ENCODE assay signal across 23 cellular contexts in the genomic region with DNA sequence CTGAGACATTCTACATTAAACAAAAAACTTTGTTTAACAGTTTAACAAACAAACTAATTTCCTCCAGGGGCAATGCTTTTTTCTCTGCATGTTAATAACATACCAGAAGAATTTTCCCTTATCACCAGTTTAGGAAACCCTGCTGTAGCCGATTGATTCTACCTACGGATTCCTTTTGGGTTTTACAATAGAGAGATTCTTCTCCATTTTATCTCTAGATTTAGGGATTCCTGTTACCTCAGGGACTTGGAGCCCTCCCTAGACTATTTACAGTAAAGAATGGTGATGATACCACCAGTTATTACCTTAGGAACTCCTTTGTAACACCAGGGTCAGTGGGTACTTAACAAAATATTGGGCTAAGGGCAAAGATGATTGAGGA. TPM values are rescaled to one million over a fixed set of nuclear protein-coding genes. Genes with fewer than 3 reads are reported as not detected.
DNase-seq lines count a peak whose midpoint lies in the region; ATAC-seq, FAIRE-seq and TF ChIP-seq lines count a peak whose summit lies in the region.
"Had no signal": no experiment of that assay in that cellular context is flagged by ENCODE, and none has a peak within 500 bp of the region (broad histone marks: within the 10 kb centered on the region; RNA-seq: fewer than 3 reads in every experiment).

No MANE protein-coding gene starts in this region.

- ATAC-seq in GM19397 (IDR thresholded peaks at IDR 0.05; ENCODE audit: unreplicated experiment) (no peak), HG02759 (IDR thresholded peaks at IDR 0.05; ENCODE audit: unreplicated experiment) (no peak)
- ATAC-seq: PC-3 had no signal

- H3K4me2 ChIP-seq in KMS-11, result peak overlapping the region; percentile 6; the same call in 1 of the 2 replicates
- H3K4me2 ChIP-seq in H1 (ENCODE audit: insufficient read depth in 1 of 2, low read depth in 2 of 2, low read length in 2 of 2), result peak overlapping the region; percentile 40 to 48
- H3K4me2 ChIP-seq: BLaER1, SK-N-SH had no signal

- 12% methylated on average over 2 of the region's 2 CpGs; no CpG with 5 or more reads in 1 of the 2 experiments for WGBS in H1 (ENCODE audit: extremely low coverage in 1 of 2, insufficient coverage in 1 of 2, insufficient read length in 1 of 2, insufficient replicate concordance in 2 of 2, low coverage in 1 of 2, low lambda C conversion rate in 2 of 2, missing lambda C conversion rate in 1 of 2), 2 experiments
- no CpG with 5 or more reads among the region's 2 CpGs for WGBS in mesodermal cell (ENCODE audit: insufficient coverage in 2 of 2), 2 experiments

- CTCF ChIA-PET in H1 (lab: Charles Lee; ENCODE audit: partially characterized antibody), result interaction anchor here (1.1 kb wide), 1 partner anchor 47 kb away, joined by 3 read pairs; no protein-coding TSS in a partner anchor
- CTCF ChIA-PET in activated naive CD4-positive, alpha-beta T cell treated with anti-CD3 and anti-CD28 coated beads, Interleukin-2, amount 10 ng/mL, durations not matched to agents 7 days and 5 days (lab: Charles Lee), result no interaction called here

- TF ChIP-seq CTCF in KMS-11 (conservative IDR thresholded peaks at IDR 0.05; ENCODE audit: low read depth, low read length) (no peak), H1 (IDR thresholded peaks at IDR 0.05; ENCODE audit: control extremely low read depth in 1 of 3, insufficient read depth in 1 of 3, low read depth in 1 of 3, low read length in 3 of 3) (no peak)

- H2BK120ac ChIP-seq in H1 (replicated peaks; ENCODE audit: low read depth, low read length), result no peak overlapping the region

- POLR2A ChIA-PET in H1 (lab: Charles Lee; ENCODE audit: partially characterized antibody), result no interaction called here

- no peak overlapping the region for H4K5ac ChIP-seq in H1 (ENCODE audit: insufficient read length, low read depth, low read length)

- H3K23ac ChIP-seq in H1 (ENCODE audit: insufficient read length), result no peak overlapping the region

- H3K56ac ChIP-seq in H1 (replicated peaks; ENCODE audit: insufficient read length, low read depth, low read length), result no peak overlapping the region

- H2BK5ac ChIP-seq in H1 (ENCODE audit: low read depth, low read length), result peak overlapping the region; percentile 54; the same call in 1 of the 2 replicates

- TF ChIP-seq POLR2A in H1 (IDR thresholded peaks at IDR 0.05; ENCODE audit: control extremely low read depth in 1 of 2, low read depth in 2 of 2, low read length in 2 of 2), result no peak

- H4K91ac ChIP-seq in H1 (replicated peaks; ENCODE audit: insufficient read length, low read length), result no peak overlapping the region

- H2BK12ac ChIP-seq in H1 (ENCODE audit: low read depth, low read length), result no peak overlapping the region

- no peaks in the 10 kb centered on the region; the same call in 1 of the 2 replicates for H3K23me2 ChIP-seq in H1 (ENCODE audit: low read depth, low read length)

- H2BK20ac ChIP-seq in H1 (ENCODE audit: low read length), result peak overlapping the region; percentile 62; the same call in 1 of the 2 replicates

- H3K4ac ChIP-seq in H1 (replicated peaks; ENCODE audit: insufficient read length, low read depth, low read length), result no peak overlapping the region

- H2AFZ ChIP-seq in KMS-11 (ENCODE audit: low read depth) (no peak overlapping the region), H1 (ENCODE audit: low read length) (no peak overlapping the region)

- H3K27me3 ChIP-seq in KMS-11 (ENCODE audit: insufficient read depth, low read depth) (no peaks in the 10 kb centered on the region), H1 (replicated peaks in 1 of 4; ENCODE audit: control insufficient read depth in 3 of 4, extremely low read depth in 1 of 4, insufficient read depth in 3 of 4, low read length in 3 of 4) (no peaks in the 10 kb centered on the region)
- H3K27me3 ChIP-seq: BLaER1 had no signal

- H3K9ac ChIP-seq in ES-I3 (ENCODE audit: low read depth, low read length) (peak overlapping the region; percentile 25; the same call in 1 of the 2 replicates), KMS-11 (no peak overlapping the region), H1 (replicated peaks in 1 of 4; ENCODE audit: extremely low read depth in 1 of 4, low read depth in 3 of 4, low read length in 3 of 4) (no peak overlapping the region)
- H3K9ac ChIP-seq: BLaER1, SK-N-SH had no signal

- no peak overlapping the region for H3K14ac ChIP-seq in H1 (ENCODE audit: insufficient read length)

- no peaks in the 10 kb centered on the region for H3K9me3 ChIP-seq in ES-I3 (ENCODE audit: control insufficient read depth, insufficient read depth, low read length)
- H3K9me3 ChIP-seq in H1 (ENCODE audit: insufficient read depth in 2 of 2, low read depth in 1 of 2, low read length in 1 of 2), result no peaks in the 10 kb centered on the region
- H3K9me3 ChIP-seq in mesodermal cell (ENCODE audit: control insufficient read depth, low read length), result no peaks in the 10 kb centered on the region
- H3K9me3 ChIP-seq: BLaER1, SK-N-SH had no signal

- H3K27ac ChIP-seq in KMS-11 (no peak overlapping the region), H1 (ENCODE audit: low read depth, low read length) (no peak overlapping the region), mesodermal cell (ENCODE audit: low read depth, low read length, severe bottlenecking) (peak overlapping the region; percentile 43)
- H3K27ac ChIP-seq: BLaER1 had no signal

- no peak for DNase-seq in H1 (ENCODE audit: low read depth in 1 of 2, low spot score in 2 of 2)
- no peak for DNase-seq in AG08396 (ENCODE audit: low spot score)
- no peak for DNase-seq in activated naive CD4-positive, alpha-beta T cell treated with anti-CD3 and anti-CD28 coated beads, Interleukin-2, amount 10 ng/mL, durations not matched to agents 7 days and 5 days
- DNase-seq: CD4-positive, alpha-beta memory T cell; EL; GOT3; MV-4-11; NCI-H1694 treated with DMSO at 0.1 percent for 48 hours; NCI-H226; NCI-H524; NCI-H82; PC-3; SHP77 treated with DMSO at 0.1 percent for 48 hours; SK-N-SH had no signal

- H2AK5ac ChIP-seq in H1 (ENCODE audit: low read depth, low read length), result no peak overlapping the region

- no peak overlapping the region for H3K4me3 Mint-ChIP-seq in activated naive CD4-positive, alpha-beta T cell treated with anti-CD3 and anti-CD28 coated beads, Interleukin-2, amount 10 ng/mL, durations not matched to agents 7 days and 5 days
- H3K4me3 Mint-ChIP-seq: CD4-positive, alpha-beta memory T cell had no signal

- no peaks in the 10 kb centered on the region for H3K36me3 ChIP-seq in ES-I3 (ENCODE audit: insufficient read depth, low read length)
- no peaks in the 10 kb centered on the region for H3K36me3 ChIP-seq in KMS-11 (ENCODE audit: insufficient read depth)
- no peaks in the 10 kb centered on the region for H3K36me3 ChIP-seq in H1 (ENCODE audit: control insufficient read depth in 2 of 4, insufficient read depth in 4 of 4, low read length in 3 of 4)
- no peaks in the 10 kb centered on the region for H3K36me3 ChIP-seq in mesodermal cell (ENCODE audit: control insufficient read depth, insufficient read depth, low read length)
- H3K36me3 ChIP-seq: BLaER1 had no signal

- no peak overlapping the region for H2BK15ac ChIP-seq in H1 (ENCODE audit: low read length)

- H3K4me3 ChIP-seq in KMS-11 (IDR thresholded peaks at IDR 0.05; ENCODE audit: insufficient read depth, low read depth, low read length) (no peak overlapping the region), H1 (ENCODE audit: extremely low read depth in 1 of 4, insufficient read depth in 2 of 4, low read depth in 3 of 4, low read length in 4 of 4) (peak overlapping the region in 1 of 4 experiments; percentile 16; a peak in 2 of 8 replicates), mesodermal cell (ENCODE audit: extremely low read depth, insufficient read depth, low read length, poor library complexity, severe bottlenecking) (no peak overlapping the region)
- H3K4me3 ChIP-seq: BLaER1 had no signal

- H3K9me3 Mint-ChIP-seq in activated naive CD4-positive, alpha-beta T cell treated with anti-CD3 and anti-CD28 coated beads, Interleukin-2, amount 10 ng/mL, durations not matched to agents 7 days and 5 days, result no peaks in the 10 kb centered on the region
- H3K9me3 Mint-ChIP-seq: CD4-positive, alpha-beta memory T cell had no signal

- TF ChIP-seq RAD21 in H1 (IDR thresholded peaks at IDR 0.05 in 1 of 2, conservative IDR thresholded peaks at IDR 0.05 in 1 of 2; ENCODE audit: low read depth in 2 of 2, low read length in 2 of 2), result no peak

- H3K27ac Mint-ChIP-seq in activated naive CD4-positive, alpha-beta T cell treated with anti-CD3 and anti-CD28 coated beads, Interleukin-2, amount 10 ng/mL, durations not matched to agents 7 days and 5 days, result no peak overlapping the region
- H3K27ac Mint-ChIP-seq: CD4-positive, alpha-beta memory T cell had no signal

- no peaks in the 10 kb centered on the region for H3K79me2 ChIP-seq in KMS-11 (ENCODE audit: insufficient read depth, low read depth)
- H3K79me2 ChIP-seq in H1 (ENCODE audit: control insufficient read depth in 1 of 2, insufficient read depth in 2 of 2, low read length in 2 of 2), result no peaks in the 10 kb centered on the region

- H3K4me1 ChIP-seq in ES-I3 (ENCODE audit: insufficient read depth, low read length), result peaks cover 19% of the 10 kb centered on the region
- H3K4me1 ChIP-seq in KMS-11 (ENCODE audit: low read depth, poor library complexity, severe bottlenecking), result peaks cover 8% of the 10 kb centered on the region
- peaks cover 0 to 6% (median 3%) of the 10 kb centered on the region in 4 experiments; a peak in 5 of 7 replicates for H3K4me1 ChIP-seq in H1 (replicated peaks in 1 of 4; ENCODE audit: control insufficient read depth in 3 of 4, insufficient read depth in 4 of 4, low read length in 3 of 4)
- H3K4me1 ChIP-seq in mesodermal cell (ENCODE audit: control insufficient read depth, insufficient read depth, low read length, poor library complexity, severe bottlenecking), result peaks cover 8% of the 10 kb centered on the region

- H4K20me1 ChIP-seq in KMS-11 (ENCODE audit: insufficient read depth), result no peaks in the 10 kb centered on the region
- H4K20me1 ChIP-seq in H1 (replicated peaks in 1 of 2; ENCODE audit: control insufficient read depth in 1 of 2, insufficient read depth in 2 of 2, low read length in 2 of 2), result no peaks in the 10 kb centered on the region
- H4K20me1 ChIP-seq: BLaER1 had no signal

- no peaks in the 10 kb centered on the region for H3K79me1 ChIP-seq in H1 (ENCODE audit: low read depth, low read length)

- peaks cover 18% of the 10 kb centered on the region for H3K27me3 Mint-ChIP-seq in activated naive CD4-positive, alpha-beta T cell treated with anti-CD3 and anti-CD28 coated beads, Interleukin-2, amount 10 ng/mL, durations not matched to agents 7 days and 5 days

- H3K18ac ChIP-seq in H1 (ENCODE audit: extremely low read depth, low read length), result no peak overlapping the region

- peak; percentile 81 for FAIRE-seq in H1 (lab: Jason Lieb, UNC)
- FAIRE-seq: A204.1, GM12892 had no signal

- no peak overlapping the region for H4K8ac ChIP-seq in H1 (ENCODE audit: extremely low read depth, insufficient read depth, low read length)

- no peaks in the 10 kb centered on the region for H3K36me3 Mint-ChIP-seq in activated naive CD4-positive, alpha-beta T cell treated with anti-CD3 and anti-CD28 coated beads, Interleukin-2, amount 10 ng/mL, durations not matched to agents 7 days and 5 days
- H3K36me3 Mint-ChIP-seq: CD4-positive, alpha-beta memory T cell had no signal

- TF ChIP-seq EP300 in H1 (IDR thresholded peaks at IDR 0.05; ENCODE audit: borderline replicate concordance in 1 of 2, low read depth in 2 of 2, low read length in 2 of 2), result no peak

- H3K4me1 Mint-ChIP-seq in activated naive CD4-positive, alpha-beta T cell treated with anti-CD3 and anti-CD28 coated beads, Interleukin-2, amount 10 ng/mL, durations not matched to agents 7 days and 5 days, result peaks cover 5% of the 10 kb centered on the region

RNA-seq across cellular contexts. Expression of a gene that starts 5.3 kb away (rescaled TPM):
- 2.0 and 2.1 TPM in 2 replicates for total RNA-seq in H1 (2021; fragmentation: NEBNext Ultra II Directional; extraction: Animal tissue kit (Norgen Biotek cat#: 25700))
- 0.20 TPM in 1 of 2 replicates, not detected in the other for polyA plus RNA-seq in H1 (2011; rRNA removed)
- not detected for polyA plus RNA-seq in H1 (2011; cell fraction: cytosol; rRNA removed)
- not detected for polyA plus RNA-seq in H1 (2011; cell fraction: nucleus; rRNA removed)
- polyA plus RNA-seq in H1 (2012, experiment 1 of 2), result 0.66 to 2.6 TPM (median 1.9 TPM) in 4 replicates
- 0.96 TPM for polyA plus RNA-seq in H1 (2012, experiment 2 of 2)
- 1.5 TPM for polyA plus RNA-seq in H1 (2013, experiment 1 of 2)
- polyA plus RNA-seq in H1 (2013, experiment 2 of 2), result 1.4 TPM
- not detected in 2 replicates for polyA minus RNA-seq in H1 (2011; rRNA and poly(A)+ RNA removed)
- polyA minus RNA-seq in H1 (2011; cell fraction: cytosol; rRNA and poly(A)+ RNA removed), result not detected
- polyA minus RNA-seq in H1 (2011; cell fraction: nucleus; rRNA and poly(A)+ RNA removed), result not detected
- polyA plus RNA-seq in mesodermal cell (2013, experiment 1 of 2), result 3.1 TPM
- polyA plus RNA-seq in mesodermal cell (2013, experiment 2 of 2), result 4.3 TPM
- total RNA-seq: CD4-positive, alpha-beta memory T cell; HT-29 had no signal
- polyA plus RNA-seq: SK-N-SH had no signal

RNA-seq across cellular contexts. Expression of a gene that starts 49.7 kb away (rescaled TPM):
- total RNA-seq in H1 (2021; fragmentation: NEBNext Ultra II Directional; extraction: Animal tissue kit (Norgen Biotek cat#: 25700)), result 0.31 TPM in 1 of 2 replicates, not detected in the other
- polyA plus RNA-seq in H1 (2011; rRNA removed), result 0.17 and 0.46 TPM in 2 replicates
- 0.37 TPM for polyA plus RNA-seq in H1 (2011; cell fraction: cytosol; rRNA removed)
- 0.36 TPM for polyA plus RNA-seq in H1 (2011; cell fraction: nucleus; rRNA removed)
- 0.44 to 1.2 TPM (median 0.54 TPM) in 4 replicates for polyA plus RNA-seq in H1 (2012, experiment 1 of 2)
- polyA plus RNA-seq in H1 (2012, experiment 2 of 2), result 0.75 TPM
- 0.26 TPM for polyA plus RNA-seq in H1 (2013, experiment 1 of 2)
- 0.28 TPM for polyA plus RNA-seq in H1 (2013, experiment 2 of 2)
- not detected in 2 replicates for polyA minus RNA-seq in H1 (2011; rRNA and poly(A)+ RNA removed)
- polyA minus RNA-seq in H1 (2011; cell fraction: cytosol; rRNA and poly(A)+ RNA removed), result not detected
- polyA minus RNA-seq in H1 (2011; cell fraction: nucleus; rRNA and poly(A)+ RNA removed), result not detected
- 10.0 TPM for polyA plus RNA-seq in mesodermal cell (2013, experiment 1 of 2)
- 6.6 TPM for polyA plus RNA-seq in mesodermal cell (2013, experiment 2 of 2)
- total RNA-seq: CD4-positive, alpha-beta memory T cell had no signal
- polyA plus RNA-seq: CD4-positive, alpha-beta memory T cell; SK-N-SH had no signal

RNA-seq across cellular contexts. Expression of a gene that starts 51.8 kb away (rescaled TPM):
- 0.34 and 0.65 TPM in 2 replicates for total RNA-seq in H1 (2021; fragmentation: NEBNext Ultra II Directional; extraction: Animal tissue kit (Norgen Biotek cat#: 25700))
- 1.0 and 1.1 TPM in 2 replicates for polyA plus RNA-seq in H1 (2011; rRNA removed)
- polyA plus RNA-seq in H1 (2011; cell fraction: cytosol; rRNA removed), result 0.87 TPM
- polyA plus RNA-seq in H1 (2011; cell fraction: nucleus; rRNA removed), result 2.7 TPM
- polyA plus RNA-seq in H1 (2012, experiment 1 of 2), result 1.0 to 1.8 TPM (median 1.4 TPM) in 4 replicates
- polyA plus RNA-seq in H1 (2012, experiment 2 of 2), result 1.4 TPM
- 0.22 TPM for polyA plus RNA-seq in H1 (2013, experiment 1 of 2)
- 0.18 TPM for polyA plus RNA-seq in H1 (2013, experiment 2 of 2)
- polyA minus RNA-seq in H1 (2011; rRNA and poly(A)+ RNA removed), result 0.38 and 1.2 TPM in 2 replicates
- polyA minus RNA-seq in H1 (2011; cell fraction: cytosol; rRNA and poly(A)+ RNA removed), result not detected
- polyA minus RNA-seq in H1 (2011; cell fraction: nucleus; rRNA and poly(A)+ RNA removed), result 1.9 TPM
- 65.2 TPM for polyA plus RNA-seq in mesodermal cell (2013, experiment 1 of 2)
- polyA plus RNA-seq in mesodermal cell (2013, experiment 2 of 2), result 47.4 TPM
- total RNA-seq: CD4-positive, alpha-beta memory T cell had no signal
- polyA plus RNA-seq: CD4-positive, alpha-beta memory T cell had no signal
